In the genomic region with DNA sequence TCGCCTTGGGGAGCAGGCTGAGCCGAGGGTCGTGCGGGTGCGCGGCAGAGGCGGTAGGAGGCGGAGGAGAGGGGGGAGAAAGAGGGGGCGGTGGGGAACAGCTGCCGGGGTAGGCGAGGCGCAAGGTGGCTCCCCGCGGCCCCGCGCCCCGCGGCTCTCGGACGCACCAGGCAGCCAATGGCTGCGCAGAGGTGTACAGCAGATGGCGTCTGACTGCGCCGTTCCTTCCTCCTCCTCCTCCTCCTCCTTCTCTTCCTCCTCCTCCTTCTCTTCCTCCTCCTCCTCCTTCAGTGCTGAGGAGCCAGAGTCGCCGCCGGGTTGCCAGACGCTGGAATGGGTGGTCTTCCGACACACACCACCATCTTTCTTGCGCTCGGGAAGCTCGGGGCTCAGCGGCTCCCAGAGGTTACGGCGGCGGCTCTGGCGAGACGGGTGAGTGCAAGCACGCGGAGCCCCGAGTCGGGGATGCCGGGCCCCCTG, we compare ENCODE assay signal across 10 cellular contexts. TPM values are rescaled to one million over a fixed set of nuclear protein-coding genes. Genes with fewer than 3 reads are reported as not detected.
DNase-seq lines count a peak whose midpoint lies in the region; ATAC-seq, FAIRE-seq and TF ChIP-seq lines count a peak whose summit lies in the region.
"Had no signal": no experiment of that assay in that cellular context is flagged by ENCODE, and none has a peak within 500 bp of the region (broad histone marks: within the 10 kb centered on the region; RNA-seq: fewer than 3 reads in every experiment).

A gene with protein sequence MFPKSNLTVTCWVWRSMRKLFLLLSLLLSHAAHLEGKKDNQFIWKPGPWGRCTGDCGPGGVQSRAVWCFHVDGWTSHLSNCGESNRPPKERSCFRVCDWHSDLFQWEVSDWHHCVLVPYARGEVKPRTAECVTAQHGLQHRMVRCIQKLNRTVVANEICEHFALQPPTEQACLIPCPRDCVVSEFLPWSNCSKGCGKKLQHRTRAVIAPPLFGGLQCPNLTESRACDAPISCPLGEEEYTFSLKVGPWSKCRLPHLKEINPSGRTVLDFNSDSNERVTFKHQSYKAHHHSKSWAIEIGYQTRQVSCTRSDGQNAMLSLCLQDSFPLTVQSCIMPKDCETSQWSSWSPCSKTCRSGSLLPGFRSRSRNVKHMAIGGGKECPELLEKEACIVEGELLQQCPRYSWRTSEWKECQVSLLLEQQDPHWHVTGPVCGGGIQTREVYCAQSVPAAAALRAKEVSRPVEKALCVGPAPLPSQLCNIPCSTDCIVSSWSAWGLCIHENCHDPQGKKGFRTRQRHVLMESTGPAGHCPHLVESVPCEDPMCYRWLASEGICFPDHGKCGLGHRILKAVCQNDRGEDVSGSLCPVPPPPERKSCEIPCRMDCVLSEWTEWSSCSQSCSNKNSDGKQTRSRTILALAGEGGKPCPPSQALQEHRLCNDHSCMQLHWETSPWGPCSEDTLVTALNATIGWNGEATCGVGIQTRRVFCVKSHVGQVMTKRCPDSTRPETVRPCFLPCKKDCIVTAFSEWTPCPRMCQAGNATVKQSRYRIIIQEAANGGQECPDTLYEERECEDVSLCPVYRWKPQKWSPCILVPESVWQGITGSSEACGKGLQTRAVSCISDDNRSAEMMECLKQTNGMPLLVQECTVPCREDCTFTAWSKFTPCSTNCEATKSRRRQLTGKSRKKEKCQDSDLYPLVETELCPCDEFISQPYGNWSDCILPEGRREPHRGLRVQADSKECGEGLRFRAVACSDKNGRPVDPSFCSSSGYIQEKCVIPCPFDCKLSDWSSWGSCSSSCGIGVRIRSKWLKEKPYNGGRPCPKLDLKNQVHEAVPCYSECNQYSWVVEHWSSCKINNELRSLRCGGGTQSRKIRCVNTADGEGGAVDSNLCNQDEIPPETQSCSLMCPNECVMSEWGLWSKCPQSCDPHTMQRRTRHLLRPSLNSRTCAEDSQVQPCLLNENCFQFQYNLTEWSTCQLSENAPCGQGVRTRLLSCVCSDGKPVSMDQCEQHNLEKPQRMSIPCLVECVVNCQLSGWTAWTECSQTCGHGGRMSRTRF (N-terminal part only) (plus strand): TSS at position 290 of the 480 bp plus-strand sequence. CDS start 116,634 bp downstream, outside the sequence.

- H3K79me2 ChIP-seq in HepG2 (ENCODE audit: insufficient read depth, low read length): no peaks in the 10 kb centered on the region

- no peak within 1 kb of the TSS for H3K9ac ChIP-seq in HepG2 (ENCODE audit: insufficient read depth, low read depth, low read length)

- H3K9me3 ChIP-seq in right lobe of liver: no peaks in the 10 kb centered on the region
- H3K9me3 ChIP-seq in HepG2 (ENCODE audit: low read length): no peaks in the 10 kb centered on the region
- H3K9me3 ChIP-seq in ectodermal cell (ENCODE audit: control insufficient read depth, low read length): no peaks in the 10 kb centered on the region
- no peaks in the 10 kb centered on the region for H3K9me3 ChIP-seq in muscle layer of duodenum (ENCODE audit: control insufficient read depth in 1 of 2, low read length in 2 of 2)
- no peaks in the 10 kb centered on the region for H3K9me3 ChIP-seq in vagina
- no peaks in the 10 kb centered on the region for H3K9me3 ChIP-seq in mucosa of descending colon

- 0% methylated on average over 7 of the region's 43 CpGs for WGBS in right lobe of liver (ENCODE audit: insufficient coverage, low coverage, low lambda C conversion rate, missing lambda C conversion rate)
- WGBS in HepG2 (ENCODE audit: low lambda C conversion rate): 39% methylated on average over 35 of the region's 43 CpGs
- WGBS in ectodermal cell, 2 experiments: 0 to 1% methylated on average over 43 of the region's 43 CpGs

- DNase-seq in right lobe of liver: peak in 1 of 3 donors; percentile 49
- no peak for DNase-seq in HepG2 (ENCODE audit: low spot score)
- no peak for DNase-seq in vagina (ENCODE audit: extremely low spot score in 2 of 2)
- no peak for DNase-seq in midbrain (lab: John Stamatoyannopoulos, UW)
- DNase-seq in mucosa of descending colon: no peak
- no peak for DNase-seq in NCI-H1436 (lab: John Stamatoyannopoulos, UW)
- DNase-seq: GDM1 had no signal

- H3K4me1 ChIP-seq in right lobe of liver (peaks cover 0 to 4% (median 0%) of the 10 kb centered on the region in 4 donors), HepG2 (ENCODE audit: insufficient read depth, low read length) (no peaks in the 10 kb centered on the region), ectodermal cell (ENCODE audit: control insufficient read depth, insufficient read depth, low read length) (peaks cover 16% of the 10 kb centered on the region), muscle layer of duodenum (ENCODE audit: control insufficient read depth in 1 of 2, insufficient read depth in 2 of 2, low read length in 2 of 2) (peaks cover 0 to 25% of the 10 kb centered on the region in 2 donors), vagina (peaks cover 32% of the 10 kb centered on the region), mucosa of descending colon (ENCODE audit: low read depth) (no peaks in the 10 kb centered on the region)

- TF ChIP-seq EP300 in HepG2 (IDR thresholded peaks at IDR 0.05; ENCODE audit: low read depth in 2 of 2, low read length in 2 of 2) (no peak), HepG2 (CRISPR knock-in tag; IDR thresholded peaks at IDR 0.05; ENCODE audit: borderline replicate concordance) (no peak)

- no TSS peak for BruUV-seq in HepG2 (replicated peaks; lab: Mats Ljungman, UMichigan)

- no peak for FAIRE-seq in HepG2 (lab: Jason Lieb, UNC)

- H3K36me3 ChIP-seq in right lobe of liver (no peaks in the 10 kb centered on the region), HepG2 (replicated peaks in 1 of 2; ENCODE audit: control insufficient read depth in 1 of 2, insufficient read depth in 2 of 2, low read length in 2 of 2) (no peaks in the 10 kb centered on the region), ectodermal cell (ENCODE audit: control insufficient read depth, insufficient read depth, low read length) (no peaks in the 10 kb centered on the region), muscle layer of duodenum (ENCODE audit: control insufficient read depth in 1 of 2, insufficient read depth in 2 of 2, low read length in 2 of 2) (no peaks in the 10 kb centered on the region), vagina (no peaks in the 10 kb centered on the region), mucosa of descending colon (ENCODE audit: low read depth) (no peaks in the 10 kb centered on the region)

- H2AFZ ChIP-seq in HepG2 (ENCODE audit: low read length): no peak within 1 kb of the TSS

- H3K4me3 ChIP-seq in right lobe of liver: peak within 1 kb of the TSS; percentile 29 to 48 (median 35)
- no peak within 1 kb of the TSS for H3K4me3 ChIP-seq in HepG2 (replicated peaks in 1 of 3; ENCODE audit: insufficient read depth in 1 of 3, low read depth in 2 of 3, low read length in 3 of 3)
- peak within 1 kb of the TSS; percentile 43 for H3K4me3 ChIP-seq in ectodermal cell (ENCODE audit: insufficient read depth, low read depth, low read length)
- H3K4me3 ChIP-seq in muscle layer of duodenum (ENCODE audit: low read depth in 1 of 2, low read length in 2 of 2): peak within 1 kb of the TSS; percentile 27 to 79
- peak within 1 kb of the TSS; percentile 46 to 49 for H3K4me3 ChIP-seq in vagina
- H3K4me3 ChIP-seq in mucosa of descending colon: no peak within 1 kb of the TSS

- ATAC-seq in right lobe of liver: peak in 3 of 4 donors; percentile 26 to 53 (median 51)
- no peak; the same call in 1 of the 3 replicates for ATAC-seq in HepG2
- no peak for ATAC-seq in mucosa of descending colon

- no peaks in the 10 kb centered on the region for H4K20me1 ChIP-seq in HepG2 (ENCODE audit: insufficient read depth, low read length)

- intact Hi-C loops in right lobe of liver (cut with DNase I): no loop called here
- intact Hi-C loops in HepG2 (cut with micrococcal nuclease; ENCODE audit: unreplicated experiment): no loop called here
- intact Hi-C loops in vagina (cut with DNase I): no loop called here
- intact Hi-C loops in mucosa of descending colon (cut with DNase I, micrococcal nuclease): no loop called here

- H3K27me3 ChIP-seq in right lobe of liver: peaks cover 0 to 4% of the 10 kb centered on the region in 2 donors
- H3K27me3 ChIP-seq in HepG2 (ENCODE audit: control insufficient read depth in 1 of 2, insufficient read depth in 2 of 2, low read length in 2 of 2): peaks cover 0 to 31% of the 10 kb centered on the region in 2 experiments; a peak in 2 of 5 replicates
- peaks cover 74% of the 10 kb centered on the region for H3K27me3 ChIP-seq in ectodermal cell (ENCODE audit: control insufficient read depth, insufficient read depth, low read length, poor library complexity, severe bottlenecking)
- H3K27me3 ChIP-seq in muscle layer of duodenum (ENCODE audit: low read depth, low read length): no peaks in the 10 kb centered on the region
- H3K27me3 ChIP-seq in vagina: no peaks in the 10 kb centered on the region

- in situ Hi-C loops in HepG2 (cut with HindIII; ENCODE audit: extremely low pct_ligation_motif_present, low pct_unique_long_range_greater_than_20kb): no loop called here

- POLR2A ChIA-PET in HepG2 (lab: Yijun Ruan, JAX): no interaction called here

- no peak within 1 kb of the TSS for H3K27ac ChIP-seq in right lobe of liver
- no peak within 1 kb of the TSS for H3K27ac ChIP-seq in HepG2 (ENCODE audit: extremely low read length, insufficient read depth, low read length)
- no peak within 1 kb of the TSS for H3K27ac ChIP-seq in ectodermal cell (ENCODE audit: insufficient read depth, low read depth, low read length, poor library complexity, severe bottlenecking)
- no peak within 1 kb of the TSS for H3K27ac ChIP-seq in muscle layer of duodenum (ENCODE audit: low read length)
- H3K27ac ChIP-seq in vagina: no peak within 1 kb of the TSS

- no peak within 1 kb of the TSS for H3K4me2 ChIP-seq in HepG2 (ENCODE audit: low read depth, low read length)

- TF ChIP-seq CTCF in right lobe of liver (IDR thresholded peaks at IDR 0.05) (no peak), HepG2 (CRISPR knock-in tag; IDR thresholded peaks at IDR 0.05) (no peak), vagina (IDR thresholded peaks at IDR 0.05) (no peak), mucosa of descending colon (IDR thresholded peaks at IDR 0.05) (no peak)

- TF ChIP-seq RAD21 in HepG2 (CRISPR knock-in tag; IDR thresholded peaks at IDR 0.05): no peak

- no peak for TF ChIP-seq POLR2A in right lobe of liver (IDR thresholded peaks at IDR 0.05)
- no peak for TF ChIP-seq POLR2A in HepG2 (IDR thresholded peaks at IDR 0.05; ENCODE audit: insufficient read depth in 1 of 2, low read depth in 2 of 2, low read length in 2 of 2)
- TF ChIP-seq POLR2A in vagina (IDR thresholded peaks at IDR 0.05): no peak

- CTCF ChIA-PET in HepG2 (lab: Yijun Ruan, JAX; ENCODE audit: low intra/inter-chr PET ratio, low total read pairs): no interaction called here

RNA-seq across cellular contexts. Expression of the gene that starts here (rescaled TPM):
- under 1 TPM; 0.07 to 0.89 (median 0.24) TPM for total RNA-seq in right lobe of liver
- total RNA-seq in HepG2 (2016; rRNA removed; fragmentation: Illumina TruSeq; extraction: Trizol): 0.02 TPM in 1 of 2 replicates, not detected in the other
- total RNA-seq in HepG2 (2016; cell fraction: cytosol; rRNA removed; fragmentation: Illumina TruSeq; extraction: Trizol; ENCODE audit: low read depth): not detected in 2 replicates
- total RNA-seq in HepG2 (2016; cell fraction: insoluble cytoplasmic fraction; rRNA removed; fragmentation: Illumina TruSeq; extraction: Trizol): 0.03 TPM in 1 of 2 replicates, not detected in the other
- total RNA-seq in HepG2 (2016; cell fraction: membrane; rRNA removed; fragmentation: Illumina TruSeq; extraction: Trizol): not detected in 2 replicates
- not detected in 2 replicates for total RNA-seq in HepG2 (2016; cell fraction: nucleus; rRNA removed; fragmentation: Illumina TruSeq; extraction: Trizol)
- polyA plus RNA-seq in HepG2 (2011; rRNA removed): not detected in 2 replicates
- polyA plus RNA-seq in HepG2 (2011; cell fraction: cytosol; rRNA removed): not detected in 2 replicates
- not detected in 2 replicates for polyA plus RNA-seq in HepG2 (2011; cell fraction: nucleus; rRNA removed)
- not detected in 2 replicates for polyA plus RNA-seq in HepG2 (2012)
- not detected in 2 replicates for polyA plus RNA-seq in HepG2 (2016; cell fraction: cytosol; fragmentation: Illumina TruSeq; extraction: Trizol; ENCODE audit: low read depth)
- not detected in 2 replicates for polyA plus RNA-seq in HepG2 (2016; cell fraction: insoluble cytoplasmic fraction; fragmentation: Illumina TruSeq; extraction: Trizol; ENCODE audit: low read depth)
- not detected in 2 replicates for polyA plus RNA-seq in HepG2 (2016; cell fraction: membrane; fragmentation: Illumina TruSeq; extraction: Trizol; ENCODE audit: low read depth)
- polyA plus RNA-seq in HepG2 (2016; cell fraction: nucleus; fragmentation: Illumina TruSeq; extraction: Trizol; ENCODE audit: insufficient read depth, low read depth): not detected in 2 replicates
- polyA minus RNA-seq in HepG2 (2011; rRNA and poly(A)+ RNA removed; ENCODE audit: low replicate concordance): 0.09 TPM in 1 of 2 replicates, not detected in the other
- polyA minus RNA-seq in HepG2 (2011; cell fraction: cytosol; rRNA and poly(A)+ RNA removed): not detected in 2 replicates
- polyA minus RNA-seq in HepG2 (2011; cell fraction: nucleus; rRNA and poly(A)+ RNA removed): not detected in 2 replicates
- polyA plus RNA-seq in ectodermal cell (2013, experiment 1 of 4): 0.31 TPM
- polyA plus RNA-seq in ectodermal cell (2013, experiment 2 of 4): 0.23 TPM
- 0.53 TPM for polyA plus RNA-seq in ectodermal cell (2013, experiment 3 of 4)
- polyA plus RNA-seq in ectodermal cell (2013, experiment 4 of 4): 0.77 TPM
- 0.49 TPM for total RNA-seq in vagina
- under 1 TPM in 1 of 3 donors, not detected in 2; 0.85 TPM for total RNA-seq in mucosa of descending colon
- total RNA-seq: T-helper 1 cell treated with Interleukin-12 subunit alpha and Interleukin-12 subunit beta and Interleukin-4 antibody, amounts not matched to agents 30 ng/mL and 1 ng/mL, for 36 hours had no signal

Comparison
In these comparisons a context has a peak if more than half of its experiments do, and no peak if none do; other contexts are left out.
1. Peak in ATAC-seq and H3K4me3 ChIP-seq in right lobe of liver; RNA of the gene not detected or under 1 TPM.
2. H3K4me3 ChIP-seq: peak in ectodermal cell (single experiment), muscle layer of duodenum (2 of 2) and vagina (2 of 2); none in HepG2 (0 of 3) and mucosa of descending colon (single experiment).